In the genomic region with DNA sequence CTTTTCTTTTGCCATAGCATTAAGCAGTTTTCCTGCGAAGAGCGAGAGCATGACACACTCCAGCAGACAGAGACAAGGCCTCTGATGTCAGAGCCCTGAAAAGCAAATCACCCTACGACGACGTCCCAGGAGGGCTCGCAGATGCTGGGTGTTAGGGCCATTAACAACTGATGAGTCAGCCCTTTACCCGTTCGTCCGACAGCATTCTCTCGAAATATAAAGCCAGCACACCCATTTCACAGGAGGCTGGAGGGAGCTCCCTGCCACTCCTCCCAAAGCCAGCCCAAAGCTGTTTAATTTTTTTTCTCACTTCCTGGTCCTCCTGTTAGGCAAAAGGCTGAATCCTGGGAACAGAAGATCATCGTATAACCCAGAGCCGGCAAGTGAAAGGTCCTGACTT, we compare ENCODE assay signal across 8 cellular contexts.
DNase-seq lines count a peak whose midpoint lies in the region; ATAC-seq and TF ChIP-seq lines count a peak whose summit lies in the region.
"Had no signal": no experiment of that assay in that cellular context is flagged by ENCODE, and none has a peak within 500 bp of the region (broad histone marks: within the 10 kb centered on the region; RNA-seq: fewer than 3 reads in every experiment).

No MANE protein-coding gene starts in this region.

- no peak overlapping the region for H3K27ac ChIP-seq in HEK293 (ENCODE audit: extremely low read depth, low read depth, low read length)
- peak overlapping the region; percentile 58 for H3K27ac ChIP-seq in stomach smooth muscle (ENCODE audit: low read length)

- H3K9me3 ChIP-seq in HEK293 (ENCODE audit: control insufficient read depth, insufficient read depth, low read depth, low read length) (no peaks in the 10 kb centered on the region), adipocyte (ENCODE audit: control insufficient read depth, low read length) (no peaks in the 10 kb centered on the region), stomach smooth muscle (ENCODE audit: control insufficient read depth in 2 of 2, low read length in 2 of 2) (no peaks in the 10 kb centered on the region)

- CTCF ChIA-PET in HEK293 (lab: Yijun Ruan, JAX) = no interaction called here

- DNase-seq in adipocyte (ENCODE audit: low read depth) (peak; percentile 7), left ventricle myocardium superior (no peak), omental fat pad (ENCODE audit: low spot score) (no peak)
- no peak for DNase-seq in stimulated activated naive CD4-positive, alpha-beta T cell treated with Interleukin-2 at 50 U/mL for 16 hours (lab: John Stamatoyannopoulos, UW)
- no peak for DNase-seq in stimulated activated CD8-positive, alpha-beta memory T cell treated with anti-CD3 and anti-CD28 coated beads, Interleukin-4, amount 100 ng/mL, for 48 hours
- DNase-seq: NCI-H2029 treated with DMSO at 0.1 percent for 48 hours had no signal

- POLR2A ChIA-PET in HEK293 (lab: Yijun Ruan, JAX) = no interaction called here

- H3K4me3 ChIP-seq in HEK293 (ENCODE audit: low read depth, low read length) = no peak overlapping the region
- H3K4me3 ChIP-seq in adipocyte (ENCODE audit: low read length) = no peak overlapping the region
- H3K4me3 ChIP-seq in stomach smooth muscle (ENCODE audit: low read length in 2 of 2) = no peak overlapping the region

- intact Hi-C loops in left ventricle myocardium superior (cut with micrococcal nuclease) = no loop called here

- H3K9ac ChIP-seq in adipocyte (ENCODE audit: low read length) (peak overlapping the region; percentile 26), stomach smooth muscle (ENCODE audit: low read length in 2 of 2) (no peak overlapping the region)

- TF ChIP-seq CTCF in HEK293 (tag by site-specific recombination; IDR thresholded peaks at IDR 0.05) (no peak), omental fat pad (IDR thresholded peaks at IDR 0.05) (no peak)

- H3K36me3 ChIP-seq in HEK293 (ENCODE audit: control insufficient read depth in 2 of 2, insufficient read depth in 1 of 2, low read length in 2 of 2) (no peaks in the 10 kb centered on the region), adipocyte (ENCODE audit: control insufficient read depth, insufficient read depth, low read length, severe bottlenecking) (no peaks in the 10 kb centered on the region), stomach smooth muscle (ENCODE audit: control insufficient read depth in 2 of 2, insufficient read depth in 2 of 2, low read length in 2 of 2) (no peaks in the 10 kb centered on the region)

- H3K27me3 ChIP-seq in adipocyte (replicated peaks; ENCODE audit: control insufficient read depth, insufficient read depth, low read length) (no peaks in the 10 kb centered on the region), stomach smooth muscle (ENCODE audit: control insufficient read depth in 1 of 2, insufficient read depth in 2 of 2, low read length in 2 of 2) (peaks cover 0 to 2% of the 10 kb centered on the region in 2 donors)

- H3K4me1 ChIP-seq in HEK293 (ENCODE audit: control insufficient read depth, insufficient read depth, low read length) (peaks cover 7% of the 10 kb centered on the region; the same call in 1 of the 2 replicates), adipocyte (ENCODE audit: control insufficient read depth, insufficient read depth, low read length) (peaks cover 24% of the 10 kb centered on the region), stomach smooth muscle (ENCODE audit: control insufficient read depth, insufficient read depth, low read length) (peaks cover 27% of the 10 kb centered on the region)

- peak; percentile 21 for ATAC-seq in left ventricle myocardium superior
- no peak for ATAC-seq in omental fat pad (ENCODE audit: low FRiP score)

TF ChIP-seq in HEK293, 187 proteins besides CTCF, POLR2A, EP300 and RAD21 (continues in another document):
- no peak for TF ChIP-seq ZNF175 (tag by site-specific recombination; IDR thresholded peaks at IDR 0.05)
- TF ChIP-seq ZBTB8A (tag by site-specific recombination; IDR thresholded peaks at IDR 0.05) = peak; percentile 38; the same call in 1 of the 2 replicates
- TF ChIP-seq IKZF3 (tag by site-specific recombination; IDR thresholded peaks at IDR 0.05) = no peak
- TF ChIP-seq, protein P1, sequence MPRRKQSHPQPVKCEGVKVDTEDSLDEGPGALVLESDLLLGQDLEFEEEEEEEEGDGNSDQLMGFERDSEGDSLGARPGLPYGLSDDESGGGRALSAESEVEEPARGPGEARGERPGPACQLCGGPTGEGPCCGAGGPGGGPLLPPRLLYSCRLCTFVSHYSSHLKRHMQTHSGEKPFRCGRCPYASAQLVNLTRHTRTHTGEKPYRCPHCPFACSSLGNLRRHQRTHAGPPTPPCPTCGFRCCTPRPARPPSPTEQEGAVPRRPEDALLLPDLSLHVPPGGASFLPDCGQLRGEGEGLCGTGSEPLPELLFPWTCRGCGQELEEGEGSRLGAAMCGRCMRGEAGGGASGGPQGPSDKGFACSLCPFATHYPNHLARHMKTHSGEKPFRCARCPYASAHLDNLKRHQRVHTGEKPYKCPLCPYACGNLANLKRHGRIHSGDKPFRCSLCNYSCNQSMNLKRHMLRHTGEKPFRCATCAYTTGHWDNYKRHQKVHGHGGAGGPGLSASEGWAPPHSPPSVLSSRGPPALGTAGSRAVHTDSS (tag by site-specific recombination; IDR thresholded peaks at IDR 0.05) = no peak
- no peak for TF ChIP-seq GFI1B (tag by site-specific recombination; IDR thresholded peaks at IDR 0.05)
- TF ChIP-seq ZFP3 (tag by site-specific recombination; IDR thresholded peaks at IDR 0.05; ENCODE audit: low read depth) = no peak
- TF ChIP-seq ZIC2 (tag by site-specific recombination; IDR thresholded peaks at IDR 0.05) = peak; percentile 35; the same call in 1 of the 2 replicates
- TF ChIP-seq ZNF600 (tag by site-specific recombination; IDR thresholded peaks at IDR 0.05) = 0 out of 2 replicates have a peak, but pooled peaks have one; percentile 30
- no peak for TF ChIP-seq ZNF121 (tag by site-specific recombination; IDR thresholded peaks at IDR 0.05)
- TF ChIP-seq ZNF571 (tag by site-specific recombination; IDR thresholded peaks at IDR 0.05) = no peak
- peak; percentile 87 for TF ChIP-seq ZNF629 (tag by site-specific recombination; IDR thresholded peaks at IDR 0.05)
- no peak for TF ChIP-seq ZSCAN30 (tag by site-specific recombination; IDR thresholded peaks at IDR 0.05)
- 0 out of 2 replicates have a peak, but pooled peaks have one; percentile 55 for TF ChIP-seq ZNF660 (tag by site-specific recombination; IDR thresholded peaks at IDR 0.05)
- TF ChIP-seq, protein P2, sequence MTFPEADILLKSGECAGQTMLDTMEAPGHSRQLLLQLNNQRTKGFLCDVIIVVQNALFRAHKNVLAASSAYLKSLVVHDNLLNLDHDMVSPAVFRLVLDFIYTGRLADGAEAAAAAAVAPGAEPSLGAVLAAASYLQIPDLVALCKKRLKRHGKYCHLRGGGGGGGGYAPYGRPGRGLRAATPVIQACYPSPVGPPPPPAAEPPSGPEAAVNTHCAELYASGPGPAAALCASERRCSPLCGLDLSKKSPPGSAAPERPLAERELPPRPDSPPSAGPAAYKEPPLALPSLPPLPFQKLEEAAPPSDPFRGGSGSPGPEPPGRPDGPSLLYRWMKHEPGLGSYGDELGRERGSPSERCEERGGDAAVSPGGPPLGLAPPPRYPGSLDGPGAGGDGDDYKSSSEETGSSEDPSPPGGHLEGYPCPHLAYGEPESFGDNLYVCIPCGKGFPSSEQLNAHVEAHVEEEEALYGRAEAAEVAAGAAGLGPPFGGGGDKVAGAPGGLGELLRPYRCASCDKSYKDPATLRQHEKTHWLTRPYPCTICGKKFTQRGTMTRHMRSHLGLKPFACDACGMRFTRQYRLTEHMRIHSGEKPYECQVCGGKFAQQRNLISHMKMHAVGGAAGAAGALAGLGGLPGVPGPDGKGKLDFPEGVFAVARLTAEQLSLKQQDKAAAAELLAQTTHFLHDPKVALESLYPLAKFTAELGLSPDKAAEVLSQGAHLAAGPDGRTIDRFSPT (tag by site-specific recombination; IDR thresholded peaks at IDR 0.05) = no peak
- no peak for TF ChIP-seq KLF10 (tag by site-specific recombination; IDR thresholded peaks at IDR 0.05)
- TF ChIP-seq, protein P3, sequence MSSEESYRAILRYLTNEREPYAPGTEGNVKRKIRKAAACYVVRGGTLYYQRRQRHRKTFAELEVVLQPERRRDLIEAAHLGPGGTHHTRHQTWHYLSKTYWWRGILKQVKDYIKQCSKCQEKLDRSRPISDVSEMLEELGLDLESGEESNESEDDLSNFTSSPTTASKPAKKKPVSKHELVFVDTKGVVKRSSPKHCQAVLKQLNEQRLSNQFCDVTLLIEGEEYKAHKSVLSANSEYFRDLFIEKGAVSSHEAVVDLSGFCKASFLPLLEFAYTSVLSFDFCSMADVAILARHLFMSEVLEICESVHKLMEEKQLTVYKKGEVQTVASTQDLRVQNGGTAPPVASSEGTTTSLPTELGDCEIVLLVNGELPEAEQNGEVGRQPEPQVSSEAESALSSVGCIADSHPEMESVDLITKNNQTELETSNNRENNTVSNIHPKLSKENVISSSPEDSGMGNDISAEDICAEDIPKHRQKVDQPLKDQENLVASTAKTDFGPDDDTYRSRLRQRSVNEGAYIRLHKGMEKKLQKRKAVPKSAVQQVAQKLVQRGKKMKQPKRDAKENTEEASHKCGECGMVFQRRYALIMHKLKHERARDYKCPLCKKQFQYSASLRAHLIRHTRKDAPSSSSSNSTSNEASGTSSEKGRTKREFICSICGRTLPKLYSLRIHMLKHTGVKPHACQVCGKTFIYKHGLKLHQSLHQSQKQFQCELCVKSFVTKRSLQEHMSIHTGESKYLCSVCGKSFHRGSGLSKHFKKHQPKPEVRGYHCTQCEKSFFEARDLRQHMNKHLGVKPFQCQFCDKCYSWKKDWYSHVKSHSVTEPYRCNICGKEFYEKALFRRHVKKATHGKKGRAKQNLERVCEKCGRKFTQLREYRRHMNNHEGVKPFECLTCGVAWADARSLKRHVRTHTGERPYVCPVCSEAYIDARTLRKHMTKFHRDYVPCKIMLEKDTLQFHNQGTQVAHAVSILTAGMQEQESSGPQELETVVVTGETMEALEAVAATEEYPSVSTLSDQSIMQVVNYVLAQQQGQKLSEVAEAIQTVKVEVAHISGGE (tag by site-specific recombination; conservative IDR thresholded peaks at IDR 0.05; ENCODE audit: low read depth) = no peak
- no peak for TF ChIP-seq ZNF626 (tag by site-specific recombination; IDR thresholded peaks at IDR 0.05)
- no peak for TF ChIP-seq WT1 (tag by site-specific recombination; IDR thresholded peaks at IDR 0.05)
- no peak for TF ChIP-seq ZNF830 (tag by site-specific recombination; IDR thresholded peaks at IDR 0.05; ENCODE audit: low read depth)
- no peak for TF ChIP-seq ZNF140 (tag by site-specific recombination; IDR thresholded peaks at IDR 0.05)
- no peak for TF ChIP-seq ZBTB48 (tag by site-specific recombination; IDR thresholded peaks at IDR 0.05)
- no peak for TF ChIP-seq ZNF433 (tag by site-specific recombination; IDR thresholded peaks at IDR 0.05; ENCODE audit: low read depth)
- TF ChIP-seq ZBTB21 (tag by site-specific recombination; IDR thresholded peaks at IDR 0.05) = peak; percentile 35; the same call in 1 of the 2 replicates
- TF ChIP-seq ZFP41 (tag by site-specific recombination; IDR thresholded peaks at IDR 0.05; ENCODE audit: borderline replicate concordance) = no peak
